22 cellular contexts compared by ENCODE assay signal in the genomic region with DNA sequence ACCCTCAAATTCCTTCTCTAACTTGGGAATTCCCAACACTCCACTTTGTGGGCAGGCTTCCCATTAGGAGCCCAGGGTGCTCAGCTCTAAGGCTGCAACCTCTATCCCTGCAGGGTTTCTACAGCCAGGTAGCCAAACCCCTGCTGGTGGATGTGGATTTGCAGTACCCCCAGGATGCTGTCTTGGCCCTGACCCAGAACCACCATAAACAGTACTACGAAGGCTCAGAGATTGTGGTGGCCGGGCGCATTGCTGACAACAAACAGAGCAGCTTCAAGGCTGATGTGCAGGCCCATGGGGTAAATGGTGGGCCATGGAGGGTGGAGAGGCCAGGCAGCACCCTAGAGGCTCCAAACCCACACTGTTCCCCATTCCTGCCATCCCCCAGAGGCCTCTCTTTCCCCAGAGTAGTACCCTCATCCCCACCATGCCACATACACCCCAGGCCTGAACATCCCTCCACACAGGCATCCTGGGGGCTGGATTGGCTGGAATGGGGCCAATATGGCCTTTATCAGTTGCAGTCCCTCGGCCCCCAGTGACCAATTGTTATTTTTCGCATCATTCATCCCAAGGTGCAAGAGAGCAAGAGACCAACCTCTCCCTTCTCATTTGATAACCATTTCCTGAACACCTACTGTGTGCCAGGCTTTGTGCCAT. TPM values are rescaled to one million over a fixed set of nuclear protein-coding genes. Genes with fewer than 3 reads are reported as not detected.
DNase-seq lines count a peak whose midpoint lies in the region; ATAC-seq and TF ChIP-seq lines count a peak whose summit lies in the region.
"Had no signal": no experiment of that assay in that cellular context is flagged by ENCODE, and none has a peak within 500 bp of the region (broad histone marks: within the 10 kb centered on the region; RNA-seq: fewer than 3 reads in every experiment).

No MANE protein-coding gene starts in this region.

- no peak overlapping the region for H3K27ac Mint-ChIP-seq in chondrocyte (ENCODE audit: unreplicated experiment)
- H3K27ac Mint-ChIP-seq in activated CD8-positive, alpha-beta memory T cell treated with anti-CD3 and anti-CD28 coated beads, Interleukin-2, amount 10 ng/mL, durations not matched to agents 7 days and 5 days = no peak overlapping the region

- H3K23ac ChIP-seq in mesenchymal stem cell (ENCODE audit: low read length in 2 of 2) = no peak overlapping the region

- no peak overlapping the region for H2AK5ac ChIP-seq in mesenchymal stem cell (ENCODE audit: low read length, severe bottlenecking)

- no peak for ATAC-seq in activated CD8-positive, alpha-beta memory T cell treated with anti-CD3 and anti-CD28 coated beads, Interleukin-2, amount 10 ng/mL, durations not matched to agents 7 days and 5 days

- no peak overlapping the region for H2BK120ac ChIP-seq in mesenchymal stem cell (ENCODE audit: low read depth, low read length)

- no peak overlapping the region for H4K91ac ChIP-seq in mesenchymal stem cell (ENCODE audit: low read length)

- no peak overlapping the region for H3K14ac ChIP-seq in mesenchymal stem cell (ENCODE audit: low read length in 2 of 2)

- DNase-seq in cardiac septum (ENCODE audit: low spot score) (peak; percentile 64), left ventricle myocardium inferior (no peak), chondrocyte (ENCODE audit: low spot score) (peak; percentile 43), mesenchymal stem cell (no peak), spleen (peak; percentile 54), HEK293T (ENCODE audit: extremely low spot score) (no peak), NCI-H1092 treated with DMSO at 0.1 percent for 48 hours (lab: John Stamatoyannopoulos, UW) (no peak)
- DNase-seq in activated CD8-positive, alpha-beta memory T cell treated with anti-CD3 and anti-CD28 coated beads, Interleukin-2, amount 10 ng/mL, durations not matched to agents 7 days and 5 days = no peak
- DNase-seq: H9, Kasumi-1, NCI-H1417 treated with DMSO at 0.1 percent for 48 hours, NCI-H187, NCI-H446, NCI-H526 had no signal

- H3K9me3 ChIP-seq in left ventricle myocardium inferior (replicated peaks) = no peaks in the 10 kb centered on the region
- no peaks in the 10 kb centered on the region for H3K9me3 ChIP-seq in mesenchymal stem cell (ENCODE audit: control insufficient read depth, low read length)
- no peaks in the 10 kb centered on the region for H3K9me3 ChIP-seq in spleen
- H3K9me3 ChIP-seq: Peyer's patch, SJSA1 had no signal

- no peak overlapping the region for H2BK12ac ChIP-seq in mesenchymal stem cell (ENCODE audit: low read length in 2 of 2)

- H3K27ac ChIP-seq in left ventricle myocardium inferior (replicated peaks) (no peak overlapping the region), mesenchymal stem cell (ENCODE audit: low read length, poor library complexity, severe bottlenecking) (no peak overlapping the region), spleen (no peak overlapping the region)
- H3K27ac ChIP-seq: C4-2B, Peyer's patch, SJSA1 had no signal

- H3K9ac ChIP-seq in mesenchymal stem cell (ENCODE audit: low read length) = no peak overlapping the region

- H3K27me3 ChIP-seq in left ventricle myocardium inferior (ENCODE audit: low read depth) = peaks cover 19% of the 10 kb centered on the region
- H3K27me3 ChIP-seq in mesenchymal stem cell (ENCODE audit: control insufficient read depth in 1 of 2, insufficient read depth in 1 of 2, low read length in 2 of 2) = peaks cover 44 to 73% of the 10 kb centered on the region in 2 experiments
- no peaks in the 10 kb centered on the region for H3K27me3 ChIP-seq in spleen (replicated peaks in 1 of 7)
- H3K27me3 ChIP-seq: Peyer's patch, SJSA1 had no signal

- peaks cover 25% of the 10 kb centered on the region for H3K27me3 Mint-ChIP-seq in chondrocyte (ENCODE audit: low read depth)
- H3K27me3 Mint-ChIP-seq in activated CD8-positive, alpha-beta memory T cell treated with anti-CD3 and anti-CD28 coated beads, Interleukin-2, amount 10 ng/mL, durations not matched to agents 7 days and 5 days = peaks cover 12% of the 10 kb centered on the region

- no peaks in the 10 kb centered on the region for H3K79me1 ChIP-seq in mesenchymal stem cell (replicated peaks; ENCODE audit: low read length, poor library complexity, severe bottlenecking)

- H4K8ac ChIP-seq in mesenchymal stem cell (ENCODE audit: low read length) = no peak overlapping the region

- H3K4me3 ChIP-seq in left ventricle myocardium inferior (no peak overlapping the region), mesenchymal stem cell (ENCODE audit: insufficient read depth in 1 of 2, low read depth in 1 of 2, low read length in 2 of 2) (no peak overlapping the region), spleen (no peak overlapping the region)
- H3K4me3 ChIP-seq: Peyer's patch, SJSA1 had no signal

- H2BK5ac ChIP-seq in mesenchymal stem cell (ENCODE audit: low read depth, low read length, poor library complexity, severe bottlenecking) = peak overlapping the region; percentile 32

- H3K36me3 Mint-ChIP-seq in chondrocyte (ENCODE audit: low read depth) = no peaks in the 10 kb centered on the region
- H3K36me3 Mint-ChIP-seq in activated CD8-positive, alpha-beta memory T cell treated with anti-CD3 and anti-CD28 coated beads, Interleukin-2, amount 10 ng/mL, durations not matched to agents 7 days and 5 days = no peaks in the 10 kb centered on the region

- POLR2A ChIA-PET in HEK293T (lab: Yijun Ruan, JAX) = interaction anchor here (4.8 kb wide), 1 partner anchor 14 kb away, joined by 17 read pairs; a partner anchor contains a TSS

- no peaks in the 10 kb centered on the region for H3K4me1 Mint-ChIP-seq in chondrocyte (ENCODE audit: low read depth)
- peaks cover 6% of the 10 kb centered on the region for H3K4me1 Mint-ChIP-seq in activated CD8-positive, alpha-beta memory T cell treated with anti-CD3 and anti-CD28 coated beads, Interleukin-2, amount 10 ng/mL, durations not matched to agents 7 days and 5 days

- TF ChIP-seq CTCF in left ventricle myocardium inferior (IDR thresholded peaks at IDR 0.05; ENCODE audit: borderline replicate concordance) (no peak), chondrocyte (IDR thresholded peaks at IDR 0.05) (no peak), spleen (IDR thresholded peaks at IDR 0.05 in 8 of 11, conservative IDR thresholded peaks at IDR 0.05 in 3 of 11) (no peak)

- CTCF ChIA-PET in activated CD8-positive, alpha-beta memory T cell treated with anti-CD3 and anti-CD28 coated beads, Interleukin-2, amount 10 ng/mL, durations not matched to agents 7 days and 5 days (lab: Charles Lee) = no interaction called here
- CTCF ChIA-PET in HEK293T (lab: Yijun Ruan, JAX) = interaction anchor here (2.1 kb wide), 1 partner anchor 13 kb away, joined by 5 read pairs; no protein-coding TSS in a partner anchor

- H2AFZ ChIP-seq in mesenchymal stem cell (ENCODE audit: low read depth, low read length) = no peak overlapping the region

- H3K4ac ChIP-seq in mesenchymal stem cell (ENCODE audit: low read depth in 1 of 2, low read length in 2 of 2) = no peak overlapping the region

- 83% methylated on average over 3 of the region's 5 CpGs for WGBS in mesenchymal stem cell
- WGBS in spleen, 5 donors = 87 to 94% (median 90%) methylated on average over 4 to 5 of the region's 5 CpGs

- no peak overlapping the region for H3K18ac ChIP-seq in mesenchymal stem cell (ENCODE audit: low read depth in 1 of 2, low read length in 2 of 2)

- no peaks in the 10 kb centered on the region for H3K4me1 ChIP-seq in left ventricle myocardium inferior
- H3K4me1 ChIP-seq in mesenchymal stem cell (ENCODE audit: control insufficient read depth, insufficient read depth, low read depth, low read length) = no peaks in the 10 kb centered on the region
- no peaks in the 10 kb centered on the region for H3K4me1 ChIP-seq in spleen
- H3K4me1 ChIP-seq: Peyer's patch, SJSA1 had no signal

- no peak overlapping the region for H3K4me2 ChIP-seq in mesenchymal stem cell (ENCODE audit: low read length, poor library complexity, severe bottlenecking)

- H3K9me3 Mint-ChIP-seq in chondrocyte (ENCODE audit: low read depth) = no peaks in the 10 kb centered on the region
- H3K9me3 Mint-ChIP-seq in activated CD8-positive, alpha-beta memory T cell treated with anti-CD3 and anti-CD28 coated beads, Interleukin-2, amount 10 ng/mL, durations not matched to agents 7 days and 5 days (ENCODE audit: low read depth) = no peaks in the 10 kb centered on the region
- H3K9me3 Mint-ChIP-seq: H9 had no signal

- intact Hi-C loops in cardiac septum (cut with DNase I) = no loop called here
- intact Hi-C loops in left ventricle myocardium inferior (cut with micrococcal nuclease) = no loop called here
- intact Hi-C loops in spleen (cut with DNase I; ENCODE audit: low total_unique reads) = no loop called here

- TF ChIP-seq POLR2A in spleen (IDR thresholded peaks at IDR 0.05) = no peak

- H2BK15ac ChIP-seq in mesenchymal stem cell (ENCODE audit: low read depth, poor library complexity, severe bottlenecking) = no peak overlapping the region

- H3K36me3 ChIP-seq in left ventricle myocardium inferior = no peaks in the 10 kb centered on the region
- no peaks in the 10 kb centered on the region for H3K36me3 ChIP-seq in mesenchymal stem cell (ENCODE audit: control insufficient read depth in 1 of 2, insufficient read depth in 2 of 2, low read depth in 1 of 2, low read length in 2 of 2)
- no peaks in the 10 kb centered on the region for H3K36me3 ChIP-seq in spleen
- H3K36me3 ChIP-seq: Peyer's patch, SJSA1 had no signal

- H3K4me3 Mint-ChIP-seq in chondrocyte (ENCODE audit: unreplicated experiment) = no peak overlapping the region
- H3K4me3 Mint-ChIP-seq in activated CD8-positive, alpha-beta memory T cell treated with anti-CD3 and anti-CD28 coated beads, Interleukin-2, amount 10 ng/mL, durations not matched to agents 7 days and 5 days = no peak overlapping the region
- H3K4me3 Mint-ChIP-seq: H9 had no signal

RNA-seq across cellular contexts. Expression of a gene that starts 7.7 kb away (rescaled TPM):
- total RNA-seq in cardiac septum (0.35 TPM), left ventricle myocardium inferior (not detected), chondrocyte (not detected in 3 replicates), spleen (1 to 10 TPM in 4 of 7 donors, under 1 TPM in 3; 0.65 to 4.0 (median 1.5) TPM)
- 0.07 TPM for polyA plus RNA-seq in mesenchymal stem cell (2013, experiment 1 of 2)
- polyA plus RNA-seq in mesenchymal stem cell (2013, experiment 2 of 2) = not detected
- polyA plus RNA-seq in spleen = 10 to 100 TPM in 1 of 3 donors, 1 to 10 TPM in 2; 4.4 to 11.4 (median 5.9) TPM
- not detected for total RNA-seq in activated CD8-positive, alpha-beta memory T cell treated with anti-CD3 and anti-CD28 coated beads, Interleukin-2, amount 10 ng/mL, durations not matched to agents 7 days and 5 days
- total RNA-seq: A172, Daoy, H9, MCF 10A, OCI-LY7, Peyer's patch, SJSA1 had no signal
- polyA plus RNA-seq: AG04450 had no signal

RNA-seq across cellular contexts. Expression of a gene that starts 9.5 kb away (rescaled TPM):
- total RNA-seq in cardiac septum = 0.78 TPM
- 0.55 TPM for total RNA-seq in left ventricle myocardium inferior
- 3.5 to 17.8 TPM (median 16.9 TPM) in 3 replicates for total RNA-seq in chondrocyte
- 0.06 TPM for polyA plus RNA-seq in mesenchymal stem cell (2013, experiment 1 of 2)
- 0.12 TPM for polyA plus RNA-seq in mesenchymal stem cell (2013, experiment 2 of 2)
- 10 to 100 TPM in 6 of 7 donors, 1 to 10 TPM in 1; 8.0 to 53.7 (median 17.6) TPM for total RNA-seq in spleen
- polyA plus RNA-seq in spleen = 10 to 100 TPM; 12.4 to 44.4 (median 15.2) TPM
- total RNA-seq in activated CD8-positive, alpha-beta memory T cell treated with anti-CD3 and anti-CD28 coated beads, Interleukin-2, amount 10 ng/mL, durations not matched to agents 7 days and 5 days = not detected
- total RNA-seq: Daoy, H9, MCF 10A, OCI-LY7 had no signal

RNA-seq across cellular contexts. Expression of a gene that starts 14.3 kb away (rescaled TPM):
- total RNA-seq in cardiac septum (17.1 TPM), left ventricle myocardium inferior (17.7 TPM), chondrocyte (11.3 to 15.6 TPM (median 11.6 TPM) in 3 replicates), spleen (10 to 100 TPM; 17.4 to 28.0 (median 26.3) TPM)
- polyA plus RNA-seq in mesenchymal stem cell (2013, experiment 1 of 2) = 6.9 TPM
- 6.8 TPM for polyA plus RNA-seq in mesenchymal stem cell (2013, experiment 2 of 2)
- polyA plus RNA-seq in spleen = 1 to 10 TPM; 3.2 to 5.5 (median 4.9) TPM
- total RNA-seq in activated CD8-positive, alpha-beta memory T cell treated with anti-CD3 and anti-CD28 coated beads, Interleukin-2, amount 10 ng/mL, durations not matched to agents 7 days and 5 days = 10 to 100 TPM; 26.7 to 27.9 TPM

RNA-seq across cellular contexts. Expression of a gene that starts 45.4 kb away (rescaled TPM):
- total RNA-seq in cardiac septum (3.2 TPM), left ventricle myocardium inferior (5.0 TPM), chondrocyte (5.2 to 8.3 TPM (median 6.3 TPM) in 3 replicates), spleen (10 to 100 TPM in 6 of 7 donors, 1 to 10 TPM in 1; 9.9 to 27.4 (median 20.1) TPM)
- 0.80 TPM for polyA plus RNA-seq in mesenchymal stem cell (2013, experiment 1 of 2)
- 0.93 TPM for polyA plus RNA-seq in mesenchymal stem cell (2013, experiment 2 of 2)
- 10 to 100 TPM; 10.4 to 54.2 (median 30.3) TPM for polyA plus RNA-seq in spleen
- 10 to 100 TPM; 18.0 to 24.9 TPM for total RNA-seq in activated CD8-positive, alpha-beta memory T cell treated with anti-CD3 and anti-CD28 coated beads, Interleukin-2, amount 10 ng/mL, durations not matched to agents 7 days and 5 days
- total RNA-seq: SJSA1 had no signal

RNA-seq across cellular contexts. Expression of a gene that starts 49.8 kb away (rescaled TPM):
- total RNA-seq in cardiac septum (15.9 TPM), left ventricle myocardium inferior (32.7 TPM), chondrocyte (1.4 to 9.2 TPM (median 6.9 TPM) in 3 replicates), spleen (1 to 10 TPM in 5 of 7 donors, not detected in 2; 2.5 to 6.8 (median 3.4) TPM)
- polyA plus RNA-seq in mesenchymal stem cell (2013, experiment 1 of 2) = 0.48 TPM
- not detected for polyA plus RNA-seq in mesenchymal stem cell (2013, experiment 2 of 2)
- polyA plus RNA-seq in spleen = 10 to 100 TPM; 10.0 to 17.8 (median 16.1) TPM
- 1 to 10 TPM in 1 of 2 experiments, under 1 TPM in 1; 0.40 to 3.0 TPM for total RNA-seq in activated CD8-positive, alpha-beta memory T cell treated with anti-CD3 and anti-CD28 coated beads, Interleukin-2, amount 10 ng/mL, durations not matched to agents 7 days and 5 days
- total RNA-seq: Daoy, MCF 10A, SJSA1 had no signal
- polyA plus RNA-seq: AG04450 had no signal

Comparison
In these comparisons a context has a peak if more than half of its experiments do, and no peak if none do; other contexts are left out.
1. DNase-seq: peak in cardiac septum (single experiment), chondrocyte (single experiment) and spleen (single experiment); none in left ventricle myocardium inferior (single experiment), mesenchymal stem cell (single experiment), activated CD8-positive, alpha-beta memory T cell treated with anti-CD3 and anti-CD28 coated beads, Interleukin-2, amount 10 ng/mL, durations not matched to agents 7 days and 5 days (single experiment), HEK293T (single experiment) and NCI-H1092 treated with DMSO at 0.1 percent for 48 hours (single experiment).